In the genomic region with DNA sequence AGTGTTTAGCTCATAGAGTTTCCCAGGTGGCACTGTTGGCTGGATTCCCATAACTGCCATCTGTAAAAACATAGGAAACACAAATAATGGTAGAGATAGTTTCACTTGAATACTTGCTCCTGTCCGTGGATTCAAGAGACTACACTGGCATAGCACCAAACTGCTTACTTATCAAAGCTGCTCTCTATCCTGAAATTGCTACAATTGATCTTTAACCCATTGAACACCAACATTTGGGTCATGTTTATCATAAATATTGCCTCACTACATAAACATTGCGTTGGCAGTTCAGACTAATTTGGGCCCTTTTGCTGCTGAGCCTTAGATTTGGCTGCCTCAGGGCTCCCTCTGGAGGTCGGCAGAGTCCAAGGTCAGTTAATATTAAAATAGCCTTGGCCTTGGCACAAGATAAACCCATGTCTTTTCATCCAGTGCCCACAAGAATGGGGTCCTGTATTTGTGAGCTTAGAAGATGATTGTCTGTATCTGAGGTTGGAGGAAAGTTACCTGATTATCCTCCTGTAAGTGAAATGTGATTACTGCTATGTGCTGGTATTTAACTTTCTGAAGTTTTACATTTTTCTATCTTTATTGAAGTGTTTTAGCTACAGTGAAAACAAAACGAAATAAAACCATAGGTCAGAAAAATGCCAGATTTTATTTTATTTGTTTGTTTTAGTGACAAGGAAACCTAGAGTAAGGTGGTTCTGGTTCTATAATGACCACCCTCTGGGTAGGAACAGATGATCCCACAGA, we compare ENCODE assay signal across 9 cellular contexts. TPM values are rescaled to one million over a fixed set of nuclear protein-coding genes. Genes with fewer than 3 reads are reported as not detected.
DNase-seq lines count a peak whose midpoint lies in the region; ATAC-seq and TF ChIP-seq lines count a peak whose summit lies in the region.
"Had no signal": no experiment of that assay in that cellular context is flagged by ENCODE, and none has a peak within 500 bp of the region (broad histone marks: within the 10 kb centered on the region; RNA-seq: fewer than 3 reads in every experiment).

No MANE protein-coding gene starts in this region.

- peaks cover 11% of the 10 kb centered on the region for H3K4me1 Mint-ChIP-seq in activated T-cell treated with anti-CD3 and anti-CD28 coated beads, Interleukin-2, amount 50 U/mL, for 72 hours (ENCODE audit: low read depth)
- H3K4me1 Mint-ChIP-seq in progenitor cell of endocrine pancreas (ENCODE audit: low read depth): peaks cover 21% of the 10 kb centered on the region

- peak; percentile 57 to 80 (median 72) for TF ChIP-seq CTCF in gastroesophageal sphincter (IDR thresholded peaks at IDR 0.05)
- TF ChIP-seq CTCF in progenitor cell of endocrine pancreas (IDR thresholded peaks at IDR 0.05; ENCODE audit: unreplicated experiment): peak; percentile 64

- no peak overlapping the region for H3K27ac ChIP-seq in gastroesophageal sphincter

- no peaks in the 10 kb centered on the region for H3K27me3 Mint-ChIP-seq in activated T-cell treated with anti-CD3 and anti-CD28 coated beads, Interleukin-2, amount 50 U/mL, for 72 hours (ENCODE audit: low read depth)
- H3K27me3 Mint-ChIP-seq in progenitor cell of endocrine pancreas: peaks cover 8% of the 10 kb centered on the region

- no peaks in the 10 kb centered on the region for H3K27me3 ChIP-seq in gastroesophageal sphincter

- peak; percentile 40 to 50 for ATAC-seq in activated T-cell treated with anti-CD3 and anti-CD28 coated beads, Interleukin-2, amount 50 U/mL, for 72 hours (replicated peaks in 1 of 2)
- ATAC-seq in HG02885 (IDR thresholded peaks at IDR 0.05; ENCODE audit: poor library complexity, unreplicated experiment) (peak; percentile 78), gastroesophageal sphincter (peak; percentile 46)

- no peaks in the 10 kb centered on the region for H3K36me3 Mint-ChIP-seq in activated T-cell treated with anti-CD3 and anti-CD28 coated beads, Interleukin-2, amount 50 U/mL, for 72 hours (ENCODE audit: insufficient read depth in 2 of 2)
- no peaks in the 10 kb centered on the region for H3K36me3 Mint-ChIP-seq in progenitor cell of endocrine pancreas (ENCODE audit: insufficient read depth)

- H3K27ac Mint-ChIP-seq in activated T-cell treated with anti-CD3 and anti-CD28 coated beads, Interleukin-2, amount 50 U/mL, for 72 hours: no peak overlapping the region
- H3K27ac Mint-ChIP-seq in progenitor cell of endocrine pancreas: no peak overlapping the region

- TF ChIP-seq EP300 in gastroesophageal sphincter (IDR thresholded peaks at IDR 0.05): no peak

- H3K9me3 ChIP-seq in gastroesophageal sphincter: no peaks in the 10 kb centered on the region

- H3K9me3 Mint-ChIP-seq in activated T-cell treated with anti-CD3 and anti-CD28 coated beads, Interleukin-2, amount 50 U/mL, for 72 hours: no peaks in the 10 kb centered on the region
- H3K9me3 Mint-ChIP-seq in progenitor cell of endocrine pancreas (ENCODE audit: low read depth): no peaks in the 10 kb centered on the region
- H3K9me3 Mint-ChIP-seq: central memory CD8-positive, alpha-beta T cell had no signal

- peaks cover 5 to 41% (median 10%) of the 10 kb centered on the region in 3 donors for H3K4me1 ChIP-seq in gastroesophageal sphincter

- 20 to 29% methylated on average over 4 of the region's 4 CpGs for WGBS in gastroesophageal sphincter (ENCODE audit: low coverage in 1 of 2), 2 donors

- H3K36me3 ChIP-seq in gastroesophageal sphincter: no peaks in the 10 kb centered on the region

- TF ChIP-seq POLR2A in gastroesophageal sphincter (IDR thresholded peaks at IDR 0.05): no peak

- peak; percentile 24 to 29 for DNase-seq in activated T-cell treated with anti-CD3 and anti-CD28 coated beads, Interleukin-2, amount 50 U/mL, for 72 hours
- no peak for DNase-seq in activated T-cell treated with anti-CD3 and anti-CD28 coated beads for 4 hours
- DNase-seq in NCI-H2171 (lab: John Stamatoyannopoulos, UW): peak; percentile 11
- peak; percentile 16 to 24 for DNase-seq in activated CD4-positive, alpha-beta T cell treated with anti-CD3 and anti-CD28 coated beads, Interleukin-2, amount 50 U/mL, for 48 hours
- no peak for DNase-seq in progenitor cell of endocrine pancreas (ENCODE audit: low spot score, unreplicated experiment)
- no peak for DNase-seq in activated gamma-delta T cell treated with Interleukin-2 at 50 U/mL for 16 hours

- no peak overlapping the region for H3K4me3 Mint-ChIP-seq in activated T-cell treated with anti-CD3 and anti-CD28 coated beads, Interleukin-2, amount 50 U/mL, for 72 hours
- H3K4me3 Mint-ChIP-seq in progenitor cell of endocrine pancreas (ENCODE audit: low read depth): no peak overlapping the region
- H3K4me3 Mint-ChIP-seq: central memory CD8-positive, alpha-beta T cell had no signal

- H3K4me3 ChIP-seq in gastroesophageal sphincter: no peak overlapping the region

RNA-seq across cellular contexts. Expression of a gene that starts 4.0 kb away (rescaled TPM):
- under 1 TPM in 1 of 2 donors, not detected in 1; 0.35 TPM for total RNA-seq in activated T-cell treated with anti-CD3 and anti-CD28 coated beads, Interleukin-2, amount 50 U/mL, for 72 hours
- total RNA-seq in gastroesophageal sphincter: 10 to 100 TPM in 1 of 4 donors, 1 to 10 TPM in 3; 3.4 to 26.0 (median 6.1) TPM
- not detected in 2 replicates for total RNA-seq in progenitor cell of endocrine pancreas

Comparison
In these comparisons a context has a peak if more than half of its experiments do, and no peak if none do; other contexts are left out.
1. DNase-seq: peak in activated T-cell treated with anti-CD3 and anti-CD28 coated beads, Interleukin-2, amount 50 U/mL, for 72 hours (2 of 2), NCI-H2171 (single experiment) and activated CD4-positive, alpha-beta T cell treated with anti-CD3 and anti-CD28 coated beads, Interleukin-2, amount 50 U/mL, for 48 hours (2 of 2); none in activated T-cell treated with anti-CD3 and anti-CD28 coated beads for 4 hours (single experiment), progenitor cell of endocrine pancreas (single experiment) and activated gamma-delta T cell treated with Interleukin-2 at 50 U/mL for 16 hours (single experiment).
2. Peak in every context shown above with its lines, with median percentiles within 50 percentile points of each other: ATAC-seq.